Comparison of ENCODE assay signal across 8 cellular contexts in the genomic region with DNA sequence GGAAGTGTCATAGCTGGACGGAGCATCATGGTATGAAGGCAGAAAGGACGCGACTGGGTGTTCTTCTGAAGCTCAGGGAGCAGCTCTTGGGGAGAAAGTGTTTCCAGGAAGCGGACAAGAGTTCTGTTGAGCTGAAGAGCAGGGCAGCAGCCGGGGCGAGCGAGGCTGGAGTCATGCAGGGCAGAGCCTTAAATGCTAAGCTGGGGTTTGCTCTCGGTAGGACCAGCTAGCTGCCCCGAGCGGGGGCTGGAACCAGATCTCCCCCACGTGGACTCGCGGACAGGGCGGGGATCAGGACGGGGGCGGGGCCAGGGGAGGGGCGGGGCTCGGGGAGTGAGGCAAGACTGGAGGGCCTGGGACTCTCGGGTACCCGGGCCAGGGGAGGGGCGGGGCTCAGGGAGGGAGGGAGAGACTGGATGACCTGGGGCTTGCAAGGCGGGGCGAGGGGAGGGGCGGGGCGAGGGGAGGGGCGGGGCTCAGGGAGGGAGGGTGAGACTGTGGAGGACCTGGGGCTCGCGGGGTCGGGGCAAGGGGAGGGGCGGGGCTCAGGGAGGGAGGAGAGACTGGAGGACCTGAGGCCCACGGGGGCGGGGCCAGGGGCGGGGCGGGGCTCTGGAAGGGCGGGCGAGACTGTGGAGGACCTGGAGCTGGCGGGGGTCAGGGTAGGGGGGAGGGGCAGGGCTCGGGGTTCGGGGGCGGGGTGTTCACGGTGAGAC. TPM values are rescaled to one million over a fixed set of nuclear protein-coding genes. Genes with fewer than 3 reads are reported as not detected.
A peak's percentile ranks its signal among the peaks of the same experiment; 100 is the strongest.
DNase-seq lines count a peak whose midpoint lies in the region; ATAC-seq and TF ChIP-seq lines count a peak whose summit lies in the region.

No MANE protein-coding gene starts in this region.

- no peak for TF ChIP-seq POLR2A in uterus (IDR thresholded peaks at IDR 0.05)

- H3K4me3 ChIP-seq in GM06990 (replicated peaks; ENCODE audit: low read depth, low read length) (peak overlapping the region; percentile 85), astrocyte of the cerebellum (ENCODE audit: low read depth, low read length) (peak overlapping the region; percentile 69), uterus (peak overlapping the region; percentile 76 to 81)

- intact Hi-C loops in uterus (cut with DNase I; ENCODE audit: low total_unique reads): loop anchor here (2.0 kb wide), 1 partner anchor 94 kb away; the partner anchor contains the start of gene ZFAND6

- peak; percentile 91 for DNase-seq in GM06990 (ENCODE audit: extremely low read depth, insufficient read length)
- DNase-seq in NCI-H146 (lab: John Stamatoyannopoulos, UW): peak; percentile 92
- DNase-seq in T-helper 9 cell: peak; percentile 93
- DNase-seq in astrocyte of the cerebellum (ENCODE audit: low read depth): peak; percentile 76
- DNase-seq in hepatic stellate cell (ENCODE audit: low spot score): peak; percentile 93
- DNase-seq in putamen (ENCODE audit: low spot score): peak; percentile 75
- peak; percentile 97 to 99 for DNase-seq in uterus

- no peaks in the 10 kb centered on the region for H3K36me3 ChIP-seq in GM06990 (ENCODE audit: control insufficient read depth, insufficient read depth, low read length)
- H3K36me3 ChIP-seq in uterus: no peaks in the 10 kb centered on the region

- in situ Hi-C loops in astrocyte of the cerebellum (cut with HindIII; ENCODE audit: low sequenced_read_pairs): no loop called here

- peaks cover 0 to 3% of the 10 kb centered on the region in 2 donors for H3K4me1 ChIP-seq in uterus

- ATAC-seq in HG02678 (IDR thresholded peaks at IDR 0.05; ENCODE audit: unreplicated experiment): peak; percentile 62

- peak overlapping the region; percentile 77 to 91 for H3K27ac ChIP-seq in uterus

- H3K27me3 ChIP-seq in GM06990 (replicated peaks; ENCODE audit: control insufficient read depth, insufficient read depth, low read length): no peaks in the 10 kb centered on the region
- no peaks in the 10 kb centered on the region for H3K27me3 ChIP-seq in uterus

- H3K9me3 ChIP-seq in uterus: no peaks in the 10 kb centered on the region

- TF ChIP-seq CTCF in GM06990 (IDR thresholded peaks at IDR 0.05; ENCODE audit: insufficient read depth, low read length, poor library complexity, severe bottlenecking): no peak
- no peak for TF ChIP-seq CTCF in astrocyte of the cerebellum (IDR thresholded peaks at IDR 0.05; ENCODE audit: low read depth, low read length, missing control alignments)
- TF ChIP-seq CTCF in uterus (IDR thresholded peaks at IDR 0.05): no peak

RNA-seq across cellular contexts. Expression of gene FAH, which starts 0.5 kb away (rescaled TPM):
- total RNA-seq in uterus: 10 to 100 TPM in 2 of 4 donors, 1 to 10 TPM in 2; 5.4 to 29.0 (median 11.2) TPM

Comparison
In these comparisons a context has a peak if more than half of its experiments do, and no peak if none do; other contexts are left out.
1. Peak in every context shown above with its lines: DNase-seq, ATAC-seq, H3K4me3 ChIP-seq and H3K27ac ChIP-seq.